Comparison of ENCODE assay signal across 9 cellular contexts in the genomic region with DNA sequence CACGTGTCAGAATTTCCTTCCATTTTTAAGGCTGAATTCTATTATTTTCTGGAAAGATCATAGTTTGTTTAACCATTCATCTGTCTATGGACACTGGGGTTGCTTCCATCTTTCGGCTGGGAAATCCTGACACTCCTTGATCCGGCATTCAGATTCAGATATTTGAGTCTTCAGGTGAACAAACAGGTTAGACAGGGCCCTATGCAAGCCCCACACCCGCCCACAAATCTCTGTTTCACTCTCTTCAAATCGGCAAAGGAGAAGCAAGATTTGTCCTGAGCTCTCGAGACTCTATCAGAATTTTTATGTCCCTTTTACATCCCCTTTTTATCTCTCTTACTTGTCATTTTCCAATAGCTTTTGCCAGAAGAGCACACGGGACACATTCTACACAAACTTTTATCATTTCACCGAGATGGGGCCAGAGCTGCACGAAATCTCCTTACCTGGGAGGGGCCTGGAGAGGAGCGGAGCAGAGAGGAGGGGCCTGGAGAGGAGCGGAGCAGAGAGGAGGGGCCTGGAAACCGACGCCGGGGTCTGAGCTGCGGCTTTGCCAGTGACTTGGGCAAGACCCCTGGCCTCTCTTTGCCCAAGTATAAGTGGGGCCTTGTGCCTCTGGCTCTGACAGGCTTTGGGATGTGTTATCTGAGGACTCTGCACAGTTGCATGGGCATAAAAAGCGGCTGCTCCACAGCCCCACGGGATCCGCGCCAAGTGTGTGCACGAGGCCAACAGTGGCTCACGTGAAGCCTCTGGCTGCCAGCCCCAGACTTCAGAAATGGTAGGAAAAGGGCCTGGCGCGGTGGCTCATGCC. TPM values are rescaled to one million over a fixed set of nuclear protein-coding genes. Genes with fewer than 3 reads are reported as not detected.
DNase-seq lines count a peak whose midpoint lies in the region; ATAC-seq, FAIRE-seq and TF ChIP-seq lines count a peak whose summit lies in the region.
"Had no signal": no experiment of that assay in that cellular context is flagged by ENCODE, and none has a peak within 500 bp of the region (broad histone marks: within the 10 kb centered on the region; RNA-seq: fewer than 3 reads in every experiment).

No MANE protein-coding gene starts in this region.

- H3K27me3 ChIP-seq in colonic mucosa: no peaks in the 10 kb centered on the region
- H3K27me3 ChIP-seq in upper lobe of left lung: no peaks in the 10 kb centered on the region

- intact Hi-C loops in colonic mucosa (cut with DNase I) (no loop called here), left colon (cut with DNase I, micrococcal nuclease) (no loop called here), kidney (cut with DNase I) (no loop called here)

- H3K36me3 ChIP-seq in colonic mucosa (no peaks in the 10 kb centered on the region), upper lobe of left lung (no peaks in the 10 kb centered on the region), kidney (ENCODE audit: control insufficient read depth in 1 of 2, insufficient read depth in 2 of 2, low read length in 2 of 2) (no peaks in the 10 kb centered on the region)

- DNase-seq in NCI-H82 (lab: John Stamatoyannopoulos, UW) (peak; percentile 58), NCI-H82 treated with DMSO at 0.1 percent for 48 hours (lab: John Stamatoyannopoulos, UW; ENCODE audit: unreplicated experiment) (no peak), colonic mucosa (peak; percentile 55), left colon (peak; percentile 78 to 80), upper lobe of left lung (peak; percentile 79 to 89), kidney (no peak)
- DNase-seq in stimulated activated CD4-positive, alpha-beta T cell treated with anti-CD3 and anti-CD28 coated beads, Interleukin-4, amount 100 ng/mL, for 1 hour: no peak
- DNase-seq: NCI-H2227 treated with DMSO at 0.1 percent for 48 hours had no signal

- H3K9me3 ChIP-seq in colonic mucosa (no peaks in the 10 kb centered on the region), upper lobe of left lung (peaks cover 0 to 4% (median 2%) of the 10 kb centered on the region in 4 donors), kidney (ENCODE audit: control insufficient read depth in 1 of 2, low read length in 2 of 2) (peaks cover 0 to 5% of the 10 kb centered on the region in 2 donors)

- H3K9ac ChIP-seq in colonic mucosa (ENCODE audit: low read depth in 2 of 2, low read length in 2 of 2) (no peak overlapping the region), kidney (ENCODE audit: low read length in 2 of 2) (no peak overlapping the region)

- 16 to 25% methylated on average over 23 of the region's 23 CpGs for WGBS in upper lobe of left lung, 2 donors

- no peak overlapping the region for H3K27ac ChIP-seq in colonic mucosa
- peak overlapping the region in 3 of 4 donors; percentile 16 to 53 (median 26) for H3K27ac ChIP-seq in upper lobe of left lung
- no peak overlapping the region for H3K27ac ChIP-seq in kidney (ENCODE audit: low read depth in 2 of 2, low read length in 2 of 2)

- TF ChIP-seq EP300 in upper lobe of left lung (IDR thresholded peaks at IDR 0.05): no peak

- no peak for TF ChIP-seq POLR2A in upper lobe of left lung (IDR thresholded peaks at IDR 0.05)

- FAIRE-seq in kidney (lab: Jason Lieb, UNC): no peak

- no peak for TF ChIP-seq CTCF in colonic mucosa (IDR thresholded peaks at IDR 0.05)
- no peak for TF ChIP-seq CTCF in upper lobe of left lung (IDR thresholded peaks at IDR 0.05)
- TF ChIP-seq CTCF in kidney (IDR thresholded peaks at IDR 0.05; ENCODE audit: borderline replicate concordance, extremely low read depth, insufficient read depth): no peak

- H3K4me3 ChIP-seq in colonic mucosa (no peak overlapping the region), upper lobe of left lung (peak overlapping the region in 3 of 4 donors; percentile 18 to 21 (median 20)), kidney (ENCODE audit: low read length in 2 of 2) (no peak overlapping the region)

- ATAC-seq in left colon (peak; percentile 88), upper lobe of left lung (ENCODE audit: low FRiP score in 2 of 2) (peak; percentile 59 to 83), GM21367 (IDR thresholded peaks at IDR 0.05; ENCODE audit: unreplicated experiment) (no peak)

- H3K4me1 ChIP-seq in colonic mucosa (no peaks in the 10 kb centered on the region), upper lobe of left lung (peaks cover 0 to 10% (median 5%) of the 10 kb centered on the region in 4 donors), kidney (ENCODE audit: control insufficient read depth in 1 of 2, insufficient read depth in 1 of 2, low read depth in 1 of 2, low read length in 2 of 2) (no peaks in the 10 kb centered on the region)

RNA-seq across cellular contexts. Expression of a gene that starts 54.3 kb away (rescaled TPM):
- total RNA-seq in colonic mucosa (1 to 10 TPM in 1 of 2 donors, not detected in 1; 6.9 TPM), left colon (10 to 100 TPM in 1 of 2 donors, under 1 TPM in 1; 0.21 to 12.6 TPM), upper lobe of left lung (1 to 10 TPM in 1 of 6 donors, under 1 TPM in 1, not detected in 4; 0.10 to 3.1 TPM), kidney (not detected)
- not detected for polyA plus RNA-seq in kidney (ENCODE audit: insufficient read depth, low read depth, low replicate concordance)

Comparison
In these comparisons a context has a peak if more than half of its experiments do, and no peak if none do; other contexts are left out.
1. DNase-seq: peak in NCI-H82 (single experiment), colonic mucosa (single experiment), left colon (2 of 2) and upper lobe of left lung (2 of 2); none in NCI-H82 treated with DMSO at 0.1 percent for 48 hours (single experiment), stimulated activated CD4-positive, alpha-beta T cell treated with anti-CD3 and anti-CD28 coated beads, Interleukin-4, amount 100 ng/mL, for 1 hour (single experiment) and kidney (single experiment).
2. H3K27ac ChIP-seq: peak in upper lobe of left lung (3 of 4); none in colonic mucosa (single experiment) and kidney (0 of 2).
3. H3K4me3 ChIP-seq: peak in upper lobe of left lung (3 of 4); none in colonic mucosa (single experiment) and kidney (0 of 2).